In the genomic region with DNA sequence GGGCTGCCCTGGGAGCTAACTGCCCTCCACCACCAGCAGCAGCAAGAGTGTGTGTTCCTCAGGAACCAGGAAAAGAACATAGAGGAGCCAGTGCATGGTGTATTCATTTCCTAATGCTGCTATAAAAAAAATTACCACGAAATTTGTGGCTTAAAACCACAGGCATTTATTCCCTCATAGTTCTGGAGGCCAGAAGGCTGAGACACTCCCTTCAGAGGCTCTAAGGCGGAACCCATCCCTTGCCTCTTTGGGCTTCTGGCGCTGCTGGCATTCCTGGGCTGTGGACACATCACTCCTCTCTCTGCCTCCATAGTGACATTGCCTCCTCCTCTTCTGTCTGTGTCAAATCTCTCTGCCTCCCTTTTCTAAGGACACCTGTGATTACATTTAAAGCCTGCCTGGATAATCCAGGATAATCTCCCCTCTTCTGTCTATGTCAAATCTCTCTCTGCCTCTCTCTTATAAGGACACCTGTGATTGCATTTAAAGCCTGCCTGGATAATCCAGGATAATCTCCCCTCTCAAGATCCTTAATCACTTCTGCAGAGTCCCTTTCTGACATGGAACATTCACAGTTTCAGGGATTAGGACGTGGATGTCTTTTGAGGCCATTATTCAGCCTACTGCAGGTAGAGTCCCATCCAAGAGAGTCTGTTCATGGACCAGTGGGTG, we compare ENCODE assay signal across 1 cellular context.
TF ChIP-seq lines count a peak whose summit lies in the region.

No MANE protein-coding gene starts in this region.

TF ChIP-seq in HepG2, 621 proteins besides CTCF, POLR2A, EP300 and RAD21:
- TF ChIP-seq ZNF180 (CRISPR knock-in tag; IDR thresholded peaks at IDR 0.05; ENCODE audit: borderline replicate concordance, low read depth) (no peak), EHMT2 (IDR thresholded peaks at IDR 0.05; ENCODE audit: borderline replicate concordance, low read depth, low read length) (no peak), ELF4 (CRISPR knock-in tag; IDR thresholded peaks at IDR 0.05; ENCODE audit: borderline replicate concordance) (no peak), REL (CRISPR knock-in tag; conservative IDR thresholded peaks at IDR 0.05) (no peak), NR2C2 (CRISPR knock-in tag; IDR thresholded peaks at IDR 0.05; ENCODE audit: borderline replicate concordance) (no peak), ZFX (CRISPR knock-in tag; IDR thresholded peaks at IDR 0.05; ENCODE audit: low read depth) (no peak), PAF1 (CRISPR knock-in tag; IDR thresholded peaks at IDR 0.05) (no peak), ZNF326 (CRISPR knock-in tag; IDR thresholded peaks at IDR 0.05; ENCODE audit: borderline replicate concordance) (no peak), ZNF83 (CRISPR knock-in tag; IDR thresholded peaks at IDR 0.05; ENCODE audit: borderline replicate concordance) (no peak), ZNF790 (CRISPR knock-in tag; IDR thresholded peaks at IDR 0.05; ENCODE audit: borderline replicate concordance) (no peak), ZNF550 (CRISPR knock-in tag; IDR thresholded peaks at IDR 0.05; ENCODE audit: borderline replicate concordance) (no peak)
- TF ChIP-seq, protein P1, sequence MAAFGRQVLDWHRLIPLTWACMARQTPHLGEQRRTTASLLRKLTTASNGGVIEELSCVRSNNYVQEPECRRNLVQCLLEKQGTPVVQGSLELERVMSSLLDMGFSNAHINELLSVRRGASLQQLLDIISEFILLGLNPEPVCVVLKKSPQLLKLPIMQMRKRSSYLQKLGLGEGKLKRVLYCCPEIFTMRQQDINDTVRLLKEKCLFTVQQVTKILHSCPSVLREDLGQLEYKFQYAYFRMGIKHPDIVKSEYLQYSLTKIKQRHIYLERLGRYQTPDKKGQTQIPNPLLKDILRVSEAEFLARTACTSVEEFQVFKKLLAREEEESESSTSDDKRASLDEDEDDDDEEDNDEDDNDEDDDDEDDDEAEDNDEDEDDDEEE (CRISPR knock-in tag; IDR thresholded peaks at IDR 0.05) = no peak
